ENCODE assay signal across 1 cellular context in the genomic region with DNA sequence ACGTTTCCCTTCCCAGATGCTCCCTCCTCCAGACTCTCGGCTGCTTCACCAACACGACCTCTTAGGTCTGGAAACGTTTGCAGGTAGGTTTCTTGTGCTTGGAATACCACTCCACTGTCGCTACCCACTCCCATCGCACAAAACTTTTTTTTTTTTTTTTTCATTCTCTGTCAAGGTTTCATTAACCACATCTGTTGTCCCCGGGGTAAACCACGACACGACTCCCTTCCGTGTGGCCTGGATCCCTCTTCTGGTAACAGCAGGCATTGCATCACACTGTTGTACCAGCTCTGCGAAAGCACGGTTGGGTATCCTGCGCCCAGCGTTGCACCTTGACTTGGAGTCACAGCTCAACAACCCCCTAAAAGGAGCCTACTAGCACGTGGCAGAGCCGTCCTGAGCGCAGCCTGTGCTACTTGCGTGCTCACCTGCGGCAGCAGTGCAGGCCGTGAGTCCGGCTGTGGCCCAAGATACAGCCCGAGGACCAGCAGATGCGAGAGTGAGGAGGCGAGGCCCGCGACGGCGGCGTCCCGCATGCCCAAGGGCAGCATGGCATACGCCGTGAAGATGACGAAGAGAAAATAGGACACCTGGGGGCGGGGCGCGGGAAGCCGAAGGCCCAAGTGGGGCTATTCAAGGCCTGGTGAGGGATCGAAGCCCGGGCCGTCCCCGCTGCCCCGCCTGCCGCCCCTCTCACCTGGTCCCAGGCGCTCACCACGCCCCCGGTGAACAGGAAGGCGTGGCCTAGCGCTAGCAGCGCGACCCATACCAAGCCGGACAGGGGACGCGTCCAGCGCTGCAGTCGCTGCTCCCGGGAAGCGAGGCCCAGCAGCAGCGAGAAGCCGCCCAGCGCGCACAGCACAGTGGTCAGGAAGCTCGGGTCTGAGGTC.
TF ChIP-seq lines count a peak whose summit lies in the region.

No MANE protein-coding gene starts in this region.

TF ChIP-seq in K562, 482 proteins besides CTCF, POLR2A, EP300 and RAD21 (continues in another document):
- TF ChIP-seq CTBP1 (IDR thresholded peaks at IDR 0.05; ENCODE audit: borderline replicate concordance) (peak; percentile 63; the same call in 1 of the 2 replicates), PPARD (CRISPR knock-in tag; IDR thresholded peaks at IDR 0.05) (no peak), TARDBP (IDR thresholded peaks at IDR 0.05) (no peak), ZZZ3 (IDR thresholded peaks at IDR 0.05) (no peak), CEBPB (tag; IDR thresholded peaks at IDR 0.05) (peak; percentile 67), ZNF224 (CRISPR knock-in tag; IDR thresholded peaks at IDR 0.05) (0 out of 2 replicates have a peak, but pooled peaks have one; percentile 41), KAT7 (CRISPR knock-in tag; IDR thresholded peaks at IDR 0.05; ENCODE audit: borderline replicate concordance) (peak; percentile 56; the same call in 1 of the 2 replicates), ZNF644 (tag; IDR thresholded peaks at IDR 0.05; ENCODE audit: low read depth) (no peak), L3MBTL2 (IDR thresholded peaks at IDR 0.05) (peak; percentile 84), ZFP36 (IDR thresholded peaks at IDR 0.05; ENCODE audit: low read depth, low read length, partially characterized antibody) (peak; percentile 34), MXI1 (IDR thresholded peaks at IDR 0.05; ENCODE audit: low read depth, low read length) (no peak), SMARCC2 (IDR thresholded peaks at IDR 0.05; ENCODE audit: low read depth) (no peak), PRMT5 (CRISPR knock-in tag; IDR thresholded peaks at IDR 0.05) (no peak), RBM17 (IDR thresholded peaks at IDR 0.05; ENCODE audit: borderline replicate concordance, low read depth, low read length) (no peak), PTRF (tag; IDR thresholded peaks at IDR 0.05) (no peak), FOXP1 (CRISPR knock-in tag; IDR thresholded peaks at IDR 0.05) (0 out of 2 replicates have a peak, but pooled peaks have one; percentile 29), CREM (IDR thresholded peaks at IDR 0.05; ENCODE audit: low read depth) (peak; percentile 52; the same call in 1 of the 2 replicates), CEBPG (CRISPR knock-in tag; IDR thresholded peaks at IDR 0.05) (peak; percentile 89), CEBPG (tag; conservative IDR thresholded peaks at IDR 0.05 in 1 of 2, IDR thresholded peaks at IDR 0.05 in 1 of 2) (peak; percentile 79 to 83), PHF8 (IDR thresholded peaks at IDR 0.05; ENCODE audit: borderline replicate concordance, low read length) (peak; percentile 14; the same call in 1 of the 2 replicates), FOSL1 (tag; conservative IDR thresholded peaks at IDR 0.05) (no peak), HDAC1 (IDR thresholded peaks at IDR 0.05) (0 out of 4 replicates have a peak, but pooled peaks of 1 of the 2 experiments have one; percentile 21), ZNF121 (CRISPR knock-in tag; conservative IDR thresholded peaks at IDR 0.05) (0 out of 2 replicates have a peak, but pooled peaks have one; percentile 11), ZNF707 (CRISPR knock-in tag; conservative IDR thresholded peaks at IDR 0.05) (no peak), SMC3 (conservative IDR thresholded peaks at IDR 0.05; ENCODE audit: insufficient read depth, low read depth, low read length) (peak; percentile 61; the same call in 1 of the 2 replicates), ZNF282 (CRISPR knock-in tag; IDR thresholded peaks at IDR 0.05) (0 out of 2 replicates have a peak, but pooled peaks have one; percentile 68), ZFX (CRISPR knock-in tag; IDR thresholded peaks at IDR 0.05) (peak; percentile 80), RBFOX2 (IDR thresholded peaks at IDR 0.05; ENCODE audit: low read depth, low read length) (peak; percentile 71), TCF3 (CRISPR knock-in tag; IDR thresholded peaks at IDR 0.05) (peak; percentile 63; the same call in 1 of the 2 replicates)
- TF ChIP-seq, protein P1, sequence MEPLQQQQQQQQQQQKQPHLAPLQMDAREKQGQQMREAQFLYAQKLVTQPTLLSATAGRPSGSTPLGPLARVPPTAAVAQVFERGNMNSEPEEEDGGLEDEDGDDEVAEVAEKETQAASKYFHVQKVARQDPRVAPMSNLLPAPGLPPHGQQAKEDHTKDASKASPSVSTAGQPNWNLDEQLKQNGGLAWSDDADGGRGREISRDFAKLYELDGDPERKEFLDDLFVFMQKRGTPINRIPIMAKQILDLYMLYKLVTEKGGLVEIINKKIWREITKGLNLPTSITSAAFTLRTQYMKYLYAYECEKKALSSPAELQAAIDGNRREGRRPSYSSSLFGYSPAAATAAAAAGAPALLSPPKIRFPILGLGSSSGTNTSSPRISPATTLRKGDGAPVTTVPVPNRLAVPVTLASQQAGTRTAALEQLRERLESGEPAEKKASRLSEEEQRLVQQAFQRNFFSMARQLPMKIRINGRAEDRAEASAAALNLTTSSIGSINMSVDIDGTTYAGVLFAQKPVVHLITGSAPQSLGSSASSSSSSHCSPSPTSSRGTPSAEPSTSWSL (CRISPR knock-in tag; IDR thresholded peaks at IDR 0.05; ENCODE audit: borderline replicate concordance) = no peak
- TF ChIP-seq, protein P2, sequence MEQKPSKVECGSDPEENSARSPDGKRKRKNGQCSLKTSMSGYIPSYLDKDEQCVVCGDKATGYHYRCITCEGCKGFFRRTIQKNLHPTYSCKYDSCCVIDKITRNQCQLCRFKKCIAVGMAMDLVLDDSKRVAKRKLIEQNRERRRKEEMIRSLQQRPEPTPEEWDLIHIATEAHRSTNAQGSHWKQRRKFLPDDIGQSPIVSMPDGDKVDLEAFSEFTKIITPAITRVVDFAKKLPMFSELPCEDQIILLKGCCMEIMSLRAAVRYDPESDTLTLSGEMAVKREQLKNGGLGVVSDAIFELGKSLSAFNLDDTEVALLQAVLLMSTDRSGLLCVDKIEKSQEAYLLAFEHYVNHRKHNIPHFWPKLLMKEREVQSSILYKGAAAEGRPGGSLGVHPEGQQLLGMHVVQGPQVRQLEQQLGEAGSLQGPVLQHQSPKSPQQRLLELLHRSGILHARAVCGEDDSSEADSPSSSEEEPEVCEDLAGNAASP (IDR thresholded peaks at IDR 0.05) = no peak
- TF ChIP-seq, protein P3, sequence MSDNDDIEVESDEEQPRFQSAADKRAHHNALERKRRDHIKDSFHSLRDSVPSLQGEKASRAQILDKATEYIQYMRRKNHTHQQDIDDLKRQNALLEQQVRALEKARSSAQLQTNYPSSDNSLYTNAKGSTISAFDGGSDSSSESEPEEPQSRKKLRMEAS (CRISPR knock-in tag; IDR thresholded peaks at IDR 0.05) = peak; percentile 65
- TF ChIP-seq, protein P4, sequence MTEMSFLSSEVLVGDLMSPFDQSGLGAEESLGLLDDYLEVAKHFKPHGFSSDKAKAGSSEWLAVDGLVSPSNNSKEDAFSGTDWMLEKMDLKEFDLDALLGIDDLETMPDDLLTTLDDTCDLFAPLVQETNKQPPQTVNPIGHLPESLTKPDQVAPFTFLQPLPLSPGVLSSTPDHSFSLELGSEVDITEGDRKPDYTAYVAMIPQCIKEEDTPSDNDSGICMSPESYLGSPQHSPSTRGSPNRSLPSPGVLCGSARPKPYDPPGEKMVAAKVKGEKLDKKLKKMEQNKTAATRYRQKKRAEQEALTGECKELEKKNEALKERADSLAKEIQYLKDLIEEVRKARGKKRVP (CRISPR knock-in tag; IDR thresholded peaks at IDR 0.05) = peak; percentile 23; the same call in 1 of the 2 replicates
- TF ChIP-seq, protein P5, sequence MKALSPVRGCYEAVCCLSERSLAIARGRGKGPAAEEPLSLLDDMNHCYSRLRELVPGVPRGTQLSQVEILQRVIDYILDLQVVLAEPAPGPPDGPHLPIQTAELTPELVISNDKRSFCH (CRISPR knock-in tag; IDR thresholded peaks at IDR 0.05) = no peak
- TF ChIP-seq, protein P5 (tag; IDR thresholded peaks at IDR 0.05) = peak; percentile 56; the same call in 1 of the 2 replicates
- TF ChIP-seq, protein P6, sequence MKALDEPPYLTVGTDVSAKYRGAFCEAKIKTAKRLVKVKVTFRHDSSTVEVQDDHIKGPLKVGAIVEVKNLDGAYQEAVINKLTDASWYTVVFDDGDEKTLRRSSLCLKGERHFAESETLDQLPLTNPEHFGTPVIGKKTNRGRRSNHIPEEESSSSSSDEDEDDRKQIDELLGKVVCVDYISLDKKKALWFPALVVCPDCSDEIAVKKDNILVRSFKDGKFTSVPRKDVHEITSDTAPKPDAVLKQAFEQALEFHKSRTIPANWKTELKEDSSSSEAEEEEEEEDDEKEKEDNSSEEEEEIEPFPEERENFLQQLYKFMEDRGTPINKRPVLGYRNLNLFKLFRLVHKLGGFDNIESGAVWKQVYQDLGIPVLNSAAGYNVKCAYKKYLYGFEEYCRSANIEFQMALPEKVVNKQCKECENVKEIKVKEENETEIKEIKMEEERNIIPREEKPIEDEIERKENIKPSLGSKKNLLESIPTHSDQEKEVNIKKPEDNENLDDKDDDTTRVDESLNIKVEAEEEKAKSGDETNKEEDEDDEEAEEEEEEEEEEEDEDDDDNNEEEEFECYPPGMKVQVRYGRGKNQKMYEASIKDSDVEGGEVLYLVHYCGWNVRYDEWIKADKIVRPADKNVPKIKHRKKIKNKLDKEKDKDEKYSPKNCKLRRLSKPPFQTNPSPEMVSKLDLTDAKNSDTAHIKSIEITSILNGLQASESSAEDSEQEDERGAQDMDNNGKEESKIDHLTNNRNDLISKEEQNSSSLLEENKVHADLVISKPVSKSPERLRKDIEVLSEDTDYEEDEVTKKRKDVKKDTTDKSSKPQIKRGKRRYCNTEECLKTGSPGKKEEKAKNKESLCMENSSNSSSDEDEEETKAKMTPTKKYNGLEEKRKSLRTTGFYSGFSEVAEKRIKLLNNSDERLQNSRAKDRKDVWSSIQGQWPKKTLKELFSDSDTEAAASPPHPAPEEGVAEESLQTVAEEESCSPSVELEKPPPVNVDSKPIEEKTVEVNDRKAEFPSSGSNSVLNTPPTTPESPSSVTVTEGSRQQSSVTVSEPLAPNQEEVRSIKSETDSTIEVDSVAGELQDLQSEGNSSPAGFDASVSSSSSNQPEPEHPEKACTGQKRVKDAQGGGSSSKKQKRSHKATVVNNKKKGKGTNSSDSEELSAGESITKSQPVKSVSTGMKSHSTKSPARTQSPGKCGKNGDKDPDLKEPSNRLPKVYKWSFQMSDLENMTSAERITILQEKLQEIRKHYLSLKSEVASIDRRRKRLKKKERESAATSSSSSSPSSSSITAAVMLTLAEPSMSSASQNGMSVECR (CRISPR knock-in tag; IDR thresholded peaks at IDR 0.05) = peak; percentile 48; the same call in 1 of the 2 replicates
- TF ChIP-seq, protein P7, sequence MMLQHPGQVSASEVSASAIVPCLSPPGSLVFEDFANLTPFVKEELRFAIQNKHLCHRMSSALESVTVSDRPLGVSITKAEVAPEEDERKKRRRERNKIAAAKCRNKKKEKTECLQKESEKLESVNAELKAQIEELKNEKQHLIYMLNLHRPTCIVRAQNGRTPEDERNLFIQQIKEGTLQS (IDR thresholded peaks at IDR 0.05) = peak; percentile 55; the same call in 1 of the 2 replicates
- TF ChIP-seq, protein P7 (CRISPR knock-in tag; conservative IDR thresholded peaks at IDR 0.05) = no peak
